In the genomic region with DNA sequence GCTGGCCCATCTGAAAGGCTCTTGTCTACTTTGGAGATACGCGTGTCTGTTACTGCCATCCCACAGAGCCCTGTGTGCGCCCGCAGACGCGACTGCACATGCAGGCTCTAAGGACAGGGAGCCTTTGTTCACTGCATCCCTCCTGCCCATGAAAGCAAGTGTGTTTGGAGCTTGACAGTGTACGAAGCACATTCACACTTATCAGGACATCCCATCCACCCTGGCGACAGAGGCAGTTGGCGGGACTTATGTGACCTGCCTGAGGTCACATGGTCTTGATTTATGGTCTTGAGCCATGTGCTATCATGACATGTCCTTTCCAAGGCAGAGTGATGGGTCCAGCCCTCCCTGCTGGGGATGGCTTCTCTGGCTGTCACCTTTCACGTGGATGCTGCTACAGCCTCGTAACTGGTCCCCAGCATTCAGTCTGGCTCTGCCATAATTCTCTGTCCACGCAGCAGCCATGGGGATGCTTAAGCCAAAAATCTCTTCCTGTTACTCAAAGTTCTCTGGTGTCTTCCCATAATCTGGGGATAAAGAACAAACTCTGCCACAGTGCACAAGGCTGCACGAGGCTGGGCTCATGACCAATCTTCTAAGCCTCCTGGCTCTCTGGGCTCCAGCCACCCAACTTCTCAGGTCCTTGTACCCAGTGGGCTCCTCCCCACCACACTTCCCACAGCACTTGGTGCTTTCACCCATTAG, we compare ENCODE assay signal across 2 cellular contexts.
TF ChIP-seq lines count a peak whose summit lies in the region.

No MANE protein-coding gene starts in this region.

TF ChIP-seq in SK-N-SH, 30 proteins besides CTCF, POLR2A, EP300 and RAD21 (continued from another document):
- TF ChIP-seq, protein P1, sequence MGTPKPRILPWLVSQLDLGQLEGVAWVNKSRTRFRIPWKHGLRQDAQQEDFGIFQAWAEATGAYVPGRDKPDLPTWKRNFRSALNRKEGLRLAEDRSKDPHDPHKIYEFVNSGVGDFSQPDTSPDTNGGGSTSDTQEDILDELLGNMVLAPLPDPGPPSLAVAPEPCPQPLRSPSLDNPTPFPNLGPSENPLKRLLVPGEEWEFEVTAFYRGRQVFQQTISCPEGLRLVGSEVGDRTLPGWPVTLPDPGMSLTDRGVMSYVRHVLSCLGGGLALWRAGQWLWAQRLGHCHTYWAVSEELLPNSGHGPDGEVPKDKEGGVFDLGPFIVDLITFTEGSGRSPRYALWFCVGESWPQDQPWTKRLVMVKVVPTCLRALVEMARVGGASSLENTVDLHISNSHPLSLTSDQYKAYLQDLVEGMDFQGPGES (IDR thresholded peaks at IDR 0.05; ENCODE audit: low read depth, low read length): no peak
- TF ChIP-seq RFX5 (IDR thresholded peaks at IDR 0.05; ENCODE audit: low read length) (no peak), MEF2A (IDR thresholded peaks at IDR 0.05; ENCODE audit: borderline replicate concordance, low read depth) (no peak), FOXJ3 (CRISPR knock-in tag; IDR thresholded peaks at IDR 0.05) (no peak), NRF1 (IDR thresholded peaks at IDR 0.05; ENCODE audit: low read depth, low read length) (no peak), ELF1 (IDR thresholded peaks at IDR 0.05) (no peak), YY1 (IDR thresholded peaks at IDR 0.05; ENCODE audit: low read depth) (no peak), TEAD4 (IDR thresholded peaks at IDR 0.05; ENCODE audit: borderline replicate concordance, insufficient read depth) (no peak), GABPA (IDR thresholded peaks at IDR 0.05; ENCODE audit: low read depth) (no peak)

TF ChIP-seq in SK-N-SH treated with all-trans-retinoic acid at 6 μM for 48 hours, 23 proteins besides CTCF, POLR2A, EP300 and RAD21 (continued from another document):
- TF ChIP-seq, protein P2, sequence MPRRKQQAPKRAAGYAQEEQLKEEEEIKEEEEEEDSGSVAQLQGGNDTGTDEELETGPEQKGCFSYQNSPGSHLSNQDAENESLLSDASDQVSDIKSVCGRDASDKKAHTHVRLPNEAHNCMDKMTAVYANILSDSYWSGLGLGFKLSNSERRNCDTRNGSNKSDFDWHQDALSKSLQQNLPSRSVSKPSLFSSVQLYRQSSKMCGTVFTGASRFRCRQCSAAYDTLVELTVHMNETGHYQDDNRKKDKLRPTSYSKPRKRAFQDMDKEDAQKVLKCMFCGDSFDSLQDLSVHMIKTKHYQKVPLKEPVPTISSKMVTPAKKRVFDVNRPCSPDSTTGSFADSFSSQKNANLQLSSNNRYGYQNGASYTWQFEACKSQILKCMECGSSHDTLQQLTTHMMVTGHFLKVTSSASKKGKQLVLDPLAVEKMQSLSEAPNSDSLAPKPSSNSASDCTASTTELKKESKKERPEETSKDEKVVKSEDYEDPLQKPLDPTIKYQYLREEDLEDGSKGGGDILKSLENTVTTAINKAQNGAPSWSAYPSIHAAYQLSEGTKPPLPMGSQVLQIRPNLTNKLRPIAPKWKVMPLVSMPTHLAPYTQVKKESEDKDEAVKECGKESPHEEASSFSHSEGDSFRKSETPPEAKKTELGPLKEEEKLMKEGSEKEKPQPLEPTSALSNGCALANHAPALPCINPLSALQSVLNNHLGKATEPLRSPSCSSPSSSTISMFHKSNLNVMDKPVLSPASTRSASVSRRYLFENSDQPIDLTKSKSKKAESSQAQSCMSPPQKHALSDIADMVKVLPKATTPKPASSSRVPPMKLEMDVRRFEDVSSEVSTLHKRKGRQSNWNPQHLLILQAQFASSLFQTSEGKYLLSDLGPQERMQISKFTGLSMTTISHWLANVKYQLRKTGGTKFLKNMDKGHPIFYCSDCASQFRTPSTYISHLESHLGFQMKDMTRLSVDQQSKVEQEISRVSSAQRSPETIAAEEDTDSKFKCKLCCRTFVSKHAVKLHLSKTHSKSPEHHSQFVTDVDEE (CRISPR knock-in tag; IDR thresholded peaks at IDR 0.05): no peak
- no peak for TF ChIP-seq ZC3H10 (CRISPR knock-in tag; IDR thresholded peaks at IDR 0.05)
